28 cellular contexts compared by ENCODE assay signal in genomic region chr18:49101230-49101629, GRCh38.
"Had no signal": no experiment of that assay in that cellular context is flagged by ENCODE, and none has a peak within 500 bp of the region (broad histone marks: within the 10 kb centered on the region; RNA-seq: fewer than 3 reads in every experiment).

No MANE protein-coding gene starts in this region.

- H3K27me3 Mint-ChIP-seq: activated naive CD8-positive, alpha-beta T cell treated with anti-CD3 and anti-CD28 coated beads for 36 hours; brain; stimulated activated naive CD8-positive, alpha-beta T cell treated with anti-CD3 and anti-CD28 coated beads, Interleukin-15, Interleukin-2, amounts not matched to agents 100 ng/mL and 50 ng/mL, for 24 hours; type B pancreatic cell had no signal

- H3K4me3 Mint-ChIP-seq: activated naive CD4-positive, alpha-beta T cell treated with anti-CD3 and anti-CD28 coated beads for 36 hours; activated naive CD8-positive, alpha-beta T cell treated with anti-CD3 and anti-CD28 coated beads for 36 hours; activated T-helper 1 cell treated with anti-CD3 and anti-CD28 coated beads, Interleukin-12 subunit alpha, Interleukin-12 subunit beta, Interleukin-2, Interleukin-4 antibody, amounts not matched to agents 30 ng/mL and 10 ng/mL and 1 ng/mL, durations not matched to agents 14 hours and 24 hours and 36 hours; brain; nephron; stimulated activated effector memory CD8-positive, alpha-beta T cell treated with anti-CD3 and anti-CD28 coated beads, Interleukin-12 subunit alpha, Interleukin-12 subunit beta, amount 100 ng/mL, for 72 hours; stimulated activated naive CD8-positive, alpha-beta T cell treated with anti-CD3 and anti-CD28 coated beads, Interleukin-15, Interleukin-2, amounts not matched to agents 100 ng/mL and 50 ng/mL, for 24 hours; type B pancreatic cell had no signal

- H3K27ac Mint-ChIP-seq: activated naive CD4-positive, alpha-beta T cell treated with anti-CD3 and anti-CD28 coated beads for 36 hours; activated naive CD8-positive, alpha-beta T cell treated with anti-CD3 and anti-CD28 coated beads for 36 hours; activated T-helper 1 cell treated with anti-CD3 and anti-CD28 coated beads, Interleukin-12 subunit alpha, Interleukin-12 subunit beta, Interleukin-2, Interleukin-4 antibody, amounts not matched to agents 30 ng/mL and 10 ng/mL and 1 ng/mL, durations not matched to agents 14 hours and 24 hours and 36 hours; stimulated activated effector memory CD8-positive, alpha-beta T cell treated with anti-CD3 and anti-CD28 coated beads, Interleukin-12 subunit alpha, Interleukin-12 subunit beta, amount 100 ng/mL, for 72 hours; stimulated activated naive CD8-positive, alpha-beta T cell treated with anti-CD3 and anti-CD28 coated beads, Interleukin-15, Interleukin-2, amounts not matched to agents 100 ng/mL and 50 ng/mL, for 24 hours; type B pancreatic cell had no signal

- H3K4me1 Mint-ChIP-seq: activated naive CD8-positive, alpha-beta T cell treated with anti-CD3 and anti-CD28 coated beads for 36 hours; stimulated activated effector memory CD8-positive, alpha-beta T cell treated with anti-CD3 and anti-CD28 coated beads, Interleukin-12 subunit alpha, Interleukin-12 subunit beta, amount 100 ng/mL, for 72 hours had no signal

- DNase-seq: activated CD4-positive, alpha-beta T cell treated with anti-CD3 and anti-CD28 coated beads for 48 hours; activated CD4-positive, alpha-beta T cell treated with anti-CD3 and anti-CD28 coated beads, Interleukin-2, amount 50 U/mL, for 48 hours; activated CD8-positive, alpha-beta memory T cell treated with anti-CD3 and anti-CD28 coated beads for 24 hours; activated effector memory CD4-positive, alpha-beta T cell treated with anti-CD3 and anti-CD28 coated beads, Interleukin-2, amount 50 U/mL, for 16 hours; activated naive CD4-positive, alpha-beta T cell treated with anti-CD3 and anti-CD28 coated beads for 36 hours; activated naive CD8-positive, alpha-beta T cell treated with anti-CD3 and anti-CD28 coated beads for 36 hours; adrenal gland; cerebellar nuclear complex; colonic mucosa; effector CD8-positive, alpha-beta T cell; esophagus squamous epithelium; foreskin melanocyte; islet precursor cell; left cardiac atrium; left ventricle myocardium superior; right lobe of liver; stimulated activated CD4-positive, alpha-beta T cell treated with anti-CD3 and anti-CD28 coated beads, Interleukin-4, amount 100 ng/mL, for 24 hours; T-helper 9 cell; WERI-Rb-1 had no signal

- H3K36me3 Mint-ChIP-seq: stimulated activated effector memory CD8-positive, alpha-beta T cell treated with anti-CD3 and anti-CD28 coated beads, Interleukin-12 subunit alpha, Interleukin-12 subunit beta, amount 100 ng/mL, for 72 hours had no signal

- H3K4me3 ChIP-seq: adrenal gland, ascending aorta, cardiac muscle cell, colonic mucosa, esophagus squamous epithelium, right lobe of liver had no signal

- H3K27ac ChIP-seq: adrenal gland, ascending aorta, cardiac muscle cell, colonic mucosa, epithelial cell of prostate, esophagus squamous epithelium, right lobe of liver, WERI-Rb-1 had no signal

- H3K4me1 ChIP-seq: adrenal gland, ascending aorta, colonic mucosa, esophagus squamous epithelium, right lobe of liver had no signal

- H3K9me3 Mint-ChIP-seq: stimulated activated effector memory CD8-positive, alpha-beta T cell treated with anti-CD3 and anti-CD28 coated beads, Interleukin-12 subunit alpha, Interleukin-12 subunit beta, amount 100 ng/mL, for 72 hours; stimulated activated naive CD8-positive, alpha-beta T cell treated with anti-CD3 and anti-CD28 coated beads, Interleukin-15, Interleukin-2, amounts not matched to agents 100 ng/mL and 50 ng/mL, for 24 hours; type B pancreatic cell had no signal

- H3K9me3 ChIP-seq: adrenal gland, ascending aorta, colonic mucosa, esophagus squamous epithelium, right lobe of liver had no signal

- H3K27me3 ChIP-seq: adrenal gland, ascending aorta, cardiac muscle cell, colonic mucosa, esophagus squamous epithelium, right lobe of liver had no signal

- H3K36me3 ChIP-seq: adrenal gland, ascending aorta, cardiac muscle cell, colonic mucosa, esophagus squamous epithelium, right lobe of liver, WERI-Rb-1 had no signal
